Comparison of ENCODE assay signal across 8 cellular contexts in genomic region chr2:113889471-113890252, GRCh38. TPM values are rescaled to one million over a fixed set of nuclear protein-coding genes. Genes with fewer than 3 reads are reported as not detected.
A peak's percentile ranks its signal among the peaks of the same experiment; 100 is the strongest.
DNase-seq lines count a peak whose midpoint lies in the region; ATAC-seq and TF ChIP-seq lines count a peak whose summit lies in the region.

Gene ACTR3, plus strand, starts transcription at chr2:113890089. Its CDS starts 191 bp downstream, at chr2:113890280.

- intact Hi-C loops in mammary epithelial cell (cut with micrococcal nuclease) = loop anchor here (1.0 to 5.0 kb wide), 5 partner anchors 38 to 134 kb away; no protein-coding TSS in a partner anchor

- DNase-seq in AG04449 (ENCODE audit: low read depth, low spot score) = peak; percentile 89
- DNase-seq in NCI-H2227 (lab: John Stamatoyannopoulos, UW; ENCODE audit: unreplicated experiment) = peak; percentile 100
- DNase-seq in WERI-Rb-1 = peak; percentile 98
- DNase-seq in mammary epithelial cell = peak; percentile 99

- H3K27me3 ChIP-seq in WERI-Rb-1 (ENCODE audit: insufficient read depth, low read depth, severe bottlenecking) (no peaks in the 10 kb centered on the region), mammary epithelial cell (ENCODE audit: insufficient read depth, low read length) (no peaks in the 10 kb centered on the region), skeletal muscle tissue (ENCODE audit: control insufficient read depth in 3 of 3, insufficient read depth in 3 of 3, low read length in 3 of 3) (no peaks in the 10 kb centered on the region)

- 1% methylated on average over 22 of the region's 51 CpGs for WGBS in mammary epithelial cell (ENCODE audit: low coverage, missing lambda C conversion rate)

- peak within 1 kb of the TSS; percentile 94 for H3K9ac ChIP-seq in mammary epithelial cell (ENCODE audit: insufficient read depth, low read length)
- H3K9ac ChIP-seq in skeletal muscle tissue (ENCODE audit: low read depth in 1 of 3, low read length in 3 of 3) = peak within 1 kb of the TSS; percentile 90 to 98 (median 94)

- H3K4me1 ChIP-seq in mammary epithelial cell (ENCODE audit: insufficient read depth, low read length) = peaks cover 53% of the 10 kb centered on the region
- H3K4me1 ChIP-seq in skeletal muscle tissue (ENCODE audit: control insufficient read depth in 3 of 3, insufficient read depth in 3 of 3, low read length in 3 of 3) = peaks cover 12 to 38% (median 27%) of the 10 kb centered on the region in 3 donors

- H3K36me3 ChIP-seq in WERI-Rb-1 (no peaks in the 10 kb centered on the region; the same call in 1 of the 2 replicates), mammary epithelial cell (ENCODE audit: insufficient read depth, low read length) (no peaks in the 10 kb centered on the region), skeletal muscle tissue (ENCODE audit: control insufficient read depth in 3 of 3, insufficient read depth in 3 of 3, low read length in 3 of 3) (no peaks in the 10 kb centered on the region)

- no peak for TF ChIP-seq CTCF in AG04449 (IDR thresholded peaks at IDR 0.05; ENCODE audit: insufficient read depth, low read length, missing control alignments)
- TF ChIP-seq CTCF in WERI-Rb-1 (IDR thresholded peaks at IDR 0.05; ENCODE audit: low read depth, low read length) = no peak
- TF ChIP-seq CTCF in mammary epithelial cell (conservative IDR thresholded peaks at IDR 0.05 in 1 of 2, IDR thresholded peaks at IDR 0.05 in 1 of 2; ENCODE audit: extremely low read depth in 1 of 2, insufficient read depth in 1 of 2, low read depth in 1 of 2, low read length in 2 of 2) = no peak

- CTCF ChIA-PET in AG04449 (lab: Yijun Ruan, JAX) (interaction anchor here (1.5 to 2.0 kb wide), 2 partner anchors 11 to 12 kb away, joined by 4 to 5 read pairs; no protein-coding TSS in a partner anchor), mammary epithelial cell (lab: Charles Lee; ENCODE audit: low non-redundant PET) (no interaction called here)

- H4K20me1 ChIP-seq in mammary epithelial cell (ENCODE audit: insufficient read depth, low read length) = no peaks in the 10 kb centered on the region

- H3K4me3 ChIP-seq in AG04449 (ENCODE audit: low read depth, low read length) (peak within 1 kb of the TSS; percentile 96), WERI-Rb-1 (ENCODE audit: low read depth, low read length) (peak within 1 kb of the TSS; percentile 93), mammary epithelial cell (replicated peaks in 1 of 3; ENCODE audit: insufficient read depth in 1 of 3, low read depth in 2 of 3, low read length in 3 of 3) (peak within 1 kb of the TSS; percentile 98 to 100 (median 98)), iPS-18c (ENCODE audit: insufficient read depth, low read depth, low read length) (peak within 1 kb of the TSS; percentile 83), skeletal muscle tissue (ENCODE audit: low read length in 3 of 3) (peak within 1 kb of the TSS; percentile 88 to 94 (median 91))

- POLR2A ChIA-PET in AG04449 (lab: Yijun Ruan, JAX) = interaction anchor here (0.6 to 3.6 kb wide), 8 partner anchors 13 to 156 kb away, joined by 3 to 40 read pairs (median 4); partner anchors contain the start of gene SLC35F5

- H2AFZ ChIP-seq in mammary epithelial cell (ENCODE audit: low read depth, low read length) = peak within 1 kb of the TSS; percentile 82

- peaks cover 69% of the 10 kb centered on the region for H3K79me2 ChIP-seq in mammary epithelial cell (ENCODE audit: insufficient read depth, low read length)

- H3K27ac ChIP-seq in WERI-Rb-1 (peak within 1 kb of the TSS; percentile 97), mammary epithelial cell (ENCODE audit: insufficient read depth, low read depth, low read length) (peak within 1 kb of the TSS; percentile 88), skeletal muscle tissue (ENCODE audit: low read depth, low read length) (peak within 1 kb of the TSS; percentile 98)

- in situ Hi-C loops in mammary epithelial cell (cut with MboI; ENCODE audit: low sequenced_read_pairs in 2 of 2) = loop anchor here (5.0 to 10.0 kb wide), 3 partner anchors 42 to 135 kb away; partner anchors contain the start of gene SLC35F5 (in 2 of the 2)

- no peaks in the 10 kb centered on the region for H3K9me3 ChIP-seq in WERI-Rb-1 (ENCODE audit: severe bottlenecking)
- no peaks in the 10 kb centered on the region for H3K9me3 ChIP-seq in mammary epithelial cell (replicated peaks; ENCODE audit: insufficient read depth, low read length)
- no peaks in the 10 kb centered on the region for H3K9me3 ChIP-seq in iPS-18c (ENCODE audit: control insufficient read depth, insufficient read depth, low read length)
- H3K9me3 ChIP-seq in skeletal muscle tissue (ENCODE audit: control insufficient read depth in 3 of 3, low read length in 3 of 3) = no peaks in the 10 kb centered on the region

- dilution Hi-C loops in mammary epithelial cell (cut with HindIII; ENCODE audit: low sequenced_read_pairs) = loop anchor here (5.0 kb wide), 1 partner anchor 72 kb away; no protein-coding TSS in a partner anchor

- no TSS peak for BruUV-seq in mammary epithelial cell (replicated peaks; lab: Mats Ljungman, UMichigan)

- H3K4me2 ChIP-seq in mammary epithelial cell (ENCODE audit: insufficient read depth, low read depth, low read length) = peak within 1 kb of the TSS; percentile 94

- peak; percentile 48 for ATAC-seq in GM18873 (IDR thresholded peaks at IDR 0.05; ENCODE audit: low FRiP score, unreplicated experiment)
- peak; percentile 50 for ATAC-seq in HG03139 (IDR thresholded peaks at IDR 0.05; ENCODE audit: unreplicated experiment)

RNA-seq across cellular contexts. Expression of gene ACTR3, which starts in this region (rescaled TPM):
- total RNA-seq in mammary epithelial cell (100 to 1,000 TPM; 261 to 358 TPM), skeletal muscle tissue (40.7 TPM)
- polyA plus RNA-seq in mammary epithelial cell = 170 TPM
- 128 TPM for polyA minus RNA-seq in mammary epithelial cell

Comparison
In these comparisons a context has a peak if more than half of its experiments do, and no peak if none do; other contexts are left out.
1. Peak in every context shown above with its lines: DNase-seq, ATAC-seq, H3K4me3 ChIP-seq and H3K27ac ChIP-seq.